Comparison of ENCODE assay signal across 2 cellular contexts in the genomic region with DNA sequence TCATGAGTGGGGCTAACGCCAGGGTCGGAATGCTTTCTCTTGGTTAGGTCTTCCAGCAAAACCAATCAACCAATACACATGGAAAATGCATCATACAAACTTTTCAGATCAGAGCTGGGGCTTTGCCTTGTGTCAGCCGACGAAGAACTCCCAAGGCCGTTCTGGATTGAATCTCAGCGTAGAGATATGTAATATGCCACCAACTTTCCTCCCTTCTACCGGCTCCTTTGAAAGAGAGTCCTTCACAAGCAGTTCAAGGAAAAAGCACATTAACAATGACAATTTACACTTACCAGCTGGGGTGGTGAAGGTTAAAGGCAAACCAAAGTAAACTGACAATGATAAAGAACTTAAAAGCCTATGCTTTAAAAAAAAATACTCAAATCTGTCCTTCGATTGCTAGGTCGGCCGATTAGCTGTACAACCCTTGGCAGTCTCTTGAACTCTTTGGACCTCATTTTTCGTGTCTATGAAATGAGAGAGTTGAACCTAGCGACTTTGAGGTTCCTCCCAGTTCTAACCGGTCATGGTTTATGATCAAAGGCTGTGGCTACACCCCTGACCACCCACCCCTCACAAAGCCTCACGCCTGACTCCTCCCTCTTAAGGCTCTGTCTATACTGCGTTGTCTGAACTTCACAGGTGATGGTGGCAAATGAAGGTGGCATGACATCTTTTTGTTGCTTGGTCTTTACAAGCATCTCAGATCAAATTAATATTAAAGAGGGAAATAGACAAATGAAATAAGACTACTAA.
TF ChIP-seq lines count a peak whose summit lies in the region.

No MANE protein-coding gene starts in this region.

TF ChIP-seq in SK-N-SH, 30 proteins besides CTCF, POLR2A, EP300 and RAD21:
- TF ChIP-seq, protein P1, sequence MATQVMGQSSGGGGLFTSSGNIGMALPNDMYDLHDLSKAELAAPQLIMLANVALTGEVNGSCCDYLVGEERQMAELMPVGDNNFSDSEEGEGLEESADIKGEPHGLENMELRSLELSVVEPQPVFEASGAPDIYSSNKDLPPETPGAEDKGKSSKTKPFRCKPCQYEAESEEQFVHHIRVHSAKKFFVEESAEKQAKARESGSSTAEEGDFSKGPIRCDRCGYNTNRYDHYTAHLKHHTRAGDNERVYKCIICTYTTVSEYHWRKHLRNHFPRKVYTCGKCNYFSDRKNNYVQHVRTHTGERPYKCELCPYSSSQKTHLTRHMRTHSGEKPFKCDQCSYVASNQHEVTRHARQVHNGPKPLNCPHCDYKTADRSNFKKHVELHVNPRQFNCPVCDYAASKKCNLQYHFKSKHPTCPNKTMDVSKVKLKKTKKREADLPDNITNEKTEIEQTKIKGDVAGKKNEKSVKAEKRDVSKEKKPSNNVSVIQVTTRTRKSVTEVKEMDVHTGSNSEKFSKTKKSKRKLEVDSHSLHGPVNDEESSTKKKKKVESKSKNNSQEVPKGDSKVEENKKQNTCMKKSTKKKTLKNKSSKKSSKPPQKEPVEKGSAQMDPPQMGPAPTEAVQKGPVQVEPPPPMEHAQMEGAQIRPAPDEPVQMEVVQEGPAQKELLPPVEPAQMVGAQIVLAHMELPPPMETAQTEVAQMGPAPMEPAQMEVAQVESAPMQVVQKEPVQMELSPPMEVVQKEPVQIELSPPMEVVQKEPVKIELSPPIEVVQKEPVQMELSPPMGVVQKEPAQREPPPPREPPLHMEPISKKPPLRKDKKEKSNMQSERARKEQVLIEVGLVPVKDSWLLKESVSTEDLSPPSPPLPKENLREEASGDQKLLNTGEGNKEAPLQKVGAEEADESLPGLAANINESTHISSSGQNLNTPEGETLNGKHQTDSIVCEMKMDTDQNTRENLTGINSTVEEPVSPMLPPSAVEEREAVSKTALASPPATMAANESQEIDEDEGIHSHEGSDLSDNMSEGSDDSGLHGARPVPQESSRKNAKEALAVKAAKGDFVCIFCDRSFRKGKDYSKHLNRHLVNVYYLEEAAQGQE (IDR thresholded peaks at IDR 0.05; ENCODE audit: low read depth, low read length) = no peak
- TF ChIP-seq YY1 (IDR thresholded peaks at IDR 0.05; ENCODE audit: low read depth) (no peak), SIN3A (IDR thresholded peaks at IDR 0.05; ENCODE audit: borderline replicate concordance, low read depth, low read length) (no peak), TCF12 (IDR thresholded peaks at IDR 0.05) (no peak), GATA2 (CRISPR knock-in tag; IDR thresholded peaks at IDR 0.05) (no peak), TEAD4 (IDR thresholded peaks at IDR 0.05; ENCODE audit: borderline replicate concordance, insufficient read depth) (no peak), RXRA (IDR thresholded peaks at IDR 0.05; ENCODE audit: borderline replicate concordance, low read depth) (no peak), CHD2 (IDR thresholded peaks at IDR 0.05; ENCODE audit: low read length, partially characterized antibody) (no peak), NRF1 (IDR thresholded peaks at IDR 0.05; ENCODE audit: low read depth, low read length) (no peak), RFX5 (IDR thresholded peaks at IDR 0.05; ENCODE audit: low read length) (no peak), FOXM1 (IDR thresholded peaks at IDR 0.05; ENCODE audit: low read depth) (no peak), SMC3 (IDR thresholded peaks at IDR 0.05; ENCODE audit: low read depth, low read length) (no peak)
- TF ChIP-seq, protein P2, sequence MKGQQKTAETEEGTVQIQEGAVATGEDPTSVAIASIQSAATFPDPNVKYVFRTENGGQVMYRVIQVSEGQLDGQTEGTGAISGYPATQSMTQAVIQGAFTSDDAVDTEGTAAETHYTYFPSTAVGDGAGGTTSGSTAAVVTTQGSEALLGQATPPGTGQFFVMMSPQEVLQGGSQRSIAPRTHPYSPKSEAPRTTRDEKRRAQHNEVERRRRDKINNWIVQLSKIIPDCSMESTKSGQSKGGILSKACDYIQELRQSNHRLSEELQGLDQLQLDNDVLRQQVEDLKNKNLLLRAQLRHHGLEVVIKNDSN (IDR thresholded peaks at IDR 0.05; ENCODE audit: borderline replicate concordance, low read depth) = no peak
- TF ChIP-seq, protein P3, sequence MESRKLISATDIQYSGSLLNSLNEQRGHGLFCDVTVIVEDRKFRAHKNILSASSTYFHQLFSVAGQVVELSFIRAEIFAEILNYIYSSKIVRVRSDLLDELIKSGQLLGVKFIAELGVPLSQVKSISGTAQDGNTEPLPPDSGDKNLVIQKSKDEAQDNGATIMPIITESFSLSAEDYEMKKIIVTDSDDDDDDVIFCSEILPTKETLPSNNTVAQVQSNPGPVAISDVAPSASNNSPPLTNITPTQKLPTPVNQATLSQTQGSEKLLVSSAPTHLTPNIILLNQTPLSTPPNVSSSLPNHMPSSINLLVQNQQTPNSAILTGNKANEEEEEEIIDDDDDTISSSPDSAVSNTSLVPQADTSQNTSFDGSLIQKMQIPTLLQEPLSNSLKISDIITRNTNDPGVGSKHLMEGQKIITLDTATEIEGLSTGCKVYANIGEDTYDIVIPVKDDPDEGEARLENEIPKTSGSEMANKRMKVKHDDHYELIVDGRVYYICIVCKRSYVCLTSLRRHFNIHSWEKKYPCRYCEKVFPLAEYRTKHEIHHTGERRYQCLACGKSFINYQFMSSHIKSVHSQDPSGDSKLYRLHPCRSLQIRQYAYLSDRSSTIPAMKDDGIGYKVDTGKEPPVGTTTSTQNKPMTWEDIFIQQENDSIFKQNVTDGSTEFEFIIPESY (IDR thresholded peaks at IDR 0.05; ENCODE audit: borderline replicate concordance, low read depth) = no peak
- TF ChIP-seq, protein P4, sequence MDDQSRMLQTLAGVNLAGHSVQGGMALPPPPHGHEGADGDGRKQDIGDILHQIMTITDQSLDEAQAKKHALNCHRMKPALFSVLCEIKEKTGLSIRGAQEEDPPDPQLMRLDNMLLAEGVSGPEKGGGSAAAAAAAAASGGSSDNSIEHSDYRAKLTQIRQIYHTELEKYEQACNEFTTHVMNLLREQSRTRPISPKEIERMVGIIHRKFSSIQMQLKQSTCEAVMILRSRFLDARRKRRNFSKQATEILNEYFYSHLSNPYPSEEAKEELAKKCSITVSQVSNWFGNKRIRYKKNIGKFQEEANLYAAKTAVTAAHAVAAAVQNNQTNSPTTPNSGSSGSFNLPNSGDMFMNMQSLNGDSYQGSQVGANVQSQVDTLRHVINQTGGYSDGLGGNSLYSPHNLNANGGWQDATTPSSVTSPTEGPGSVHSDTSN (IDR thresholded peaks at IDR 0.05) = no peak
- TF ChIP-seq, protein P5, sequence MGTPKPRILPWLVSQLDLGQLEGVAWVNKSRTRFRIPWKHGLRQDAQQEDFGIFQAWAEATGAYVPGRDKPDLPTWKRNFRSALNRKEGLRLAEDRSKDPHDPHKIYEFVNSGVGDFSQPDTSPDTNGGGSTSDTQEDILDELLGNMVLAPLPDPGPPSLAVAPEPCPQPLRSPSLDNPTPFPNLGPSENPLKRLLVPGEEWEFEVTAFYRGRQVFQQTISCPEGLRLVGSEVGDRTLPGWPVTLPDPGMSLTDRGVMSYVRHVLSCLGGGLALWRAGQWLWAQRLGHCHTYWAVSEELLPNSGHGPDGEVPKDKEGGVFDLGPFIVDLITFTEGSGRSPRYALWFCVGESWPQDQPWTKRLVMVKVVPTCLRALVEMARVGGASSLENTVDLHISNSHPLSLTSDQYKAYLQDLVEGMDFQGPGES (IDR thresholded peaks at IDR 0.05; ENCODE audit: low read depth, low read length) = no peak
- TF ChIP-seq, protein P6, sequence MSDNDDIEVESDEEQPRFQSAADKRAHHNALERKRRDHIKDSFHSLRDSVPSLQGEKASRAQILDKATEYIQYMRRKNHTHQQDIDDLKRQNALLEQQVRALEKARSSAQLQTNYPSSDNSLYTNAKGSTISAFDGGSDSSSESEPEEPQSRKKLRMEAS (IDR thresholded peaks at IDR 0.05; ENCODE audit: low read depth) = no peak

TF ChIP-seq in SK-N-SH treated with all-trans-retinoic acid at 6 μM for 48 hours, 23 proteins besides CTCF, POLR2A, EP300 and RAD21:
- TF ChIP-seq, protein P7, sequence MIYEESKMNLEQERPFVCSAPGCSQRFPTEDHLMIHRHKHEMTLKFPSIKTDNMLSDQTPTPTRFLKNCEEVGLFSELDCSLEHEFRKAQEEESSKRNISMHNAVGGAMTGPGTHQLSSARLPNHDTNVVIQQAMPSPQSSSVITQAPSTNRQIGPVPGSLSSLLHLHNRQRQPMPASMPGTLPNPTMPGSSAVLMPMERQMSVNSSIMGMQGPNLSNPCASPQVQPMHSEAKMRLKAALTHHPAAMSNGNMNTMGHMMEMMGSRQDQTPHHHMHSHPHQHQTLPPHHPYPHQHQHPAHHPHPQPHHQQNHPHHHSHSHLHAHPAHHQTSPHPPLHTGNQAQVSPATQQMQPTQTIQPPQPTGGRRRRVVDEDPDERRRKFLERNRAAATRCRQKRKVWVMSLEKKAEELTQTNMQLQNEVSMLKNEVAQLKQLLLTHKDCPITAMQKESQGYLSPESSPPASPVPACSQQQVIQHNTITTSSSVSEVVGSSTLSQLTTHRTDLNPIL (CRISPR knock-in tag; IDR thresholded peaks at IDR 0.05; ENCODE audit: low read depth) = no peak
- TF ChIP-seq ZNF565 (CRISPR knock-in tag; conservative IDR thresholded peaks at IDR 0.05; ENCODE audit: low read depth) = no peak
- no peak for TF ChIP-seq ARNTL (CRISPR knock-in tag; IDR thresholded peaks at IDR 0.05; ENCODE audit: borderline replicate concordance, low read depth)
- TF ChIP-seq PPARA (CRISPR knock-in tag; IDR thresholded peaks at IDR 0.05; ENCODE audit: borderline replicate concordance) = no peak
- TF ChIP-seq, protein P8, sequence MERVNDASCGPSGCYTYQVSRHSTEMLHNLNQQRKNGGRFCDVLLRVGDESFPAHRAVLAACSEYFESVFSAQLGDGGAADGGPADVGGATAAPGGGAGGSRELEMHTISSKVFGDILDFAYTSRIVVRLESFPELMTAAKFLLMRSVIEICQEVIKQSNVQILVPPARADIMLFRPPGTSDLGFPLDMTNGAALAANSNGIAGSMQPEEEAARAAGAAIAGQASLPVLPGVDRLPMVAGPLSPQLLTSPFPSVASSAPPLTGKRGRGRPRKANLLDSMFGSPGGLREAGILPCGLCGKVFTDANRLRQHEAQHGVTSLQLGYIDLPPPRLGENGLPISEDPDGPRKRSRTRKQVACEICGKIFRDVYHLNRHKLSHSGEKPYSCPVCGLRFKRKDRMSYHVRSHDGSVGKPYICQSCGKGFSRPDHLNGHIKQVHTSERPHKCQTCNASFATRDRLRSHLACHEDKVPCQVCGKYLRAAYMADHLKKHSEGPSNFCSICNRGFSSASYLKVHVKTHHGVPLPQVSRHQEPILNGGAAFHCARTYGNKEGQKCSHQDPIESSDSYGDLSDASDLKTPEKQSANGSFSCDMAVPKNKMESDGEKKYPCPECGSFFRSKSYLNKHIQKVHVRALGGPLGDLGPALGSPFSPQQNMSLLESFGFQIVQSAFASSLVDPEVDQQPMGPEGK (CRISPR knock-in tag; IDR thresholded peaks at IDR 0.05; ENCODE audit: borderline replicate concordance) = no peak
- no peak for TF ChIP-seq CSDC2 (CRISPR knock-in tag; IDR thresholded peaks at IDR 0.05)
- no peak for TF ChIP-seq RARB (CRISPR knock-in tag; IDR thresholded peaks at IDR 0.05)
- no peak for TF ChIP-seq GLIS3 (CRISPR knock-in tag; IDR thresholded peaks at IDR 0.05)
- TF ChIP-seq, protein P9, sequence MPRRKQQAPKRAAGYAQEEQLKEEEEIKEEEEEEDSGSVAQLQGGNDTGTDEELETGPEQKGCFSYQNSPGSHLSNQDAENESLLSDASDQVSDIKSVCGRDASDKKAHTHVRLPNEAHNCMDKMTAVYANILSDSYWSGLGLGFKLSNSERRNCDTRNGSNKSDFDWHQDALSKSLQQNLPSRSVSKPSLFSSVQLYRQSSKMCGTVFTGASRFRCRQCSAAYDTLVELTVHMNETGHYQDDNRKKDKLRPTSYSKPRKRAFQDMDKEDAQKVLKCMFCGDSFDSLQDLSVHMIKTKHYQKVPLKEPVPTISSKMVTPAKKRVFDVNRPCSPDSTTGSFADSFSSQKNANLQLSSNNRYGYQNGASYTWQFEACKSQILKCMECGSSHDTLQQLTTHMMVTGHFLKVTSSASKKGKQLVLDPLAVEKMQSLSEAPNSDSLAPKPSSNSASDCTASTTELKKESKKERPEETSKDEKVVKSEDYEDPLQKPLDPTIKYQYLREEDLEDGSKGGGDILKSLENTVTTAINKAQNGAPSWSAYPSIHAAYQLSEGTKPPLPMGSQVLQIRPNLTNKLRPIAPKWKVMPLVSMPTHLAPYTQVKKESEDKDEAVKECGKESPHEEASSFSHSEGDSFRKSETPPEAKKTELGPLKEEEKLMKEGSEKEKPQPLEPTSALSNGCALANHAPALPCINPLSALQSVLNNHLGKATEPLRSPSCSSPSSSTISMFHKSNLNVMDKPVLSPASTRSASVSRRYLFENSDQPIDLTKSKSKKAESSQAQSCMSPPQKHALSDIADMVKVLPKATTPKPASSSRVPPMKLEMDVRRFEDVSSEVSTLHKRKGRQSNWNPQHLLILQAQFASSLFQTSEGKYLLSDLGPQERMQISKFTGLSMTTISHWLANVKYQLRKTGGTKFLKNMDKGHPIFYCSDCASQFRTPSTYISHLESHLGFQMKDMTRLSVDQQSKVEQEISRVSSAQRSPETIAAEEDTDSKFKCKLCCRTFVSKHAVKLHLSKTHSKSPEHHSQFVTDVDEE (CRISPR knock-in tag; IDR thresholded peaks at IDR 0.05) = no peak
- TF ChIP-seq, protein P10, sequence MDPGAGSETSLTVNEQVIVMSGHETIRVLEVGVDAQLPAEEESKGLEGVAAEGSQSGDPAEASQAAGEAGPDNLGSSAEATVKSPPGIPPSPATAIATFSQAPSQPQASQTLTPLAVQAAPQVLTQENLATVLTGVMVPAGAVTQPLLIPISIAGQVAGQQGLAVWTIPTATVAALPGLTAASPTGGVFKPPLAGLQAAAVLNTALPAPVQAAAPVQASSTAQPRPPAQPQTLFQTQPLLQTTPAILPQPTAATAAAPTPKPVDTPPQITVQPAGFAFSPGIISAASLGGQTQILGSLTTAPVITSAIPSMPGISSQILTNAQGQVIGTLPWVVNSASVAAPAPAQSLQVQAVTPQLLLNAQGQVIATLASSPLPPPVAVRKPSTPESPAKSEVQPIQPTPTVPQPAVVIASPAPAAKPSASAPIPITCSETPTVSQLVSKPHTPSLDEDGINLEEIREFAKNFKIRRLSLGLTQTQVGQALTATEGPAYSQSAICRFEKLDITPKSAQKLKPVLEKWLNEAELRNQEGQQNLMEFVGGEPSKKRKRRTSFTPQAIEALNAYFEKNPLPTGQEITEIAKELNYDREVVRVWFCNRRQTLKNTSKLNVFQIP (CRISPR knock-in tag; IDR thresholded peaks at IDR 0.05; ENCODE audit: borderline replicate concordance, low read depth) = no peak
